ENCODE assay signal across 8 cellular contexts in genomic region chr1:206766251-206766856, GRCh38. TPM values are rescaled to one million over a fixed set of nuclear protein-coding genes. Genes with fewer than 3 reads are reported as not detected.
DNase-seq lines count a peak whose midpoint lies in the region; ATAC-seq and TF ChIP-seq lines count a peak whose summit lies in the region.

No MANE protein-coding gene starts in this region.

- peaks cover 35% of the 10 kb centered on the region for H3K27me3 Mint-ChIP-seq in osteocyte (ENCODE audit: unreplicated experiment)

- TF ChIP-seq CTCF in HFF-Myc (IDR thresholded peaks at IDR 0.05; ENCODE audit: low read depth, low read length, missing control alignments) (no peak), osteocyte (IDR thresholded peaks at IDR 0.05) (no peak)

- H3K9me3 Mint-ChIP-seq in osteocyte (ENCODE audit: unreplicated experiment) = no peaks in the 10 kb centered on the region

- peak; percentile 95 for DNase-seq in ELR (ENCODE audit: low read depth)
- DNase-seq in HFF-Myc (ENCODE audit: extremely low read depth, low read depth) = peak; percentile 20
- peak; percentile 91 for DNase-seq in NCI-H82 (lab: John Stamatoyannopoulos, UW)
- DNase-seq in activated T-cell treated with anti-CD3 and anti-CD28 coated beads, Interleukin-2, amount 50 U/mL, for 1 hour = peak; percentile 74
- peak; percentile 43 for DNase-seq in left cardiac atrium
- DNase-seq in stimulated activated CD4-positive, alpha-beta T cell treated with anti-CD3 and anti-CD28 coated beads, Interleukin-1b, Interleukin-23, amount 100 ng/mL, for 48 hours = peak; percentile 62
- no peak for DNase-seq in OCI-M2 (lab: John Stamatoyannopoulos, UW; ENCODE audit: unreplicated experiment)
- no peak for DNase-seq in osteocyte (ENCODE audit: extremely low spot score, unreplicated experiment)

- no peak overlapping the region for H3K4me3 ChIP-seq in HFF-Myc (replicated peaks; ENCODE audit: low read depth, low read length)

- intact Hi-C loops in left cardiac atrium (cut with DNase I) = no loop called here

- H3K4me3 Mint-ChIP-seq in osteocyte (ENCODE audit: unreplicated experiment) = no peak overlapping the region

- H3K27ac Mint-ChIP-seq in osteocyte (ENCODE audit: unreplicated experiment) = no peak overlapping the region

- no peaks in the 10 kb centered on the region for H3K4me1 Mint-ChIP-seq in osteocyte (ENCODE audit: unreplicated experiment)

- no peaks in the 10 kb centered on the region for H3K36me3 Mint-ChIP-seq in osteocyte (ENCODE audit: unreplicated experiment)

- ATAC-seq in left cardiac atrium = peak; percentile 67 to 79

RNA-seq across cellular contexts. Expression of gene IL19, which starts 4.2 kb away (rescaled TPM):
- not detected for total RNA-seq in left cardiac atrium
- total RNA-seq in osteocyte = not detected in 2 replicates

RNA-seq across cellular contexts. Expression of gene IL10, which starts 5.9 kb away (rescaled TPM):
- 1 to 10 TPM; 1.9 to 5.1 TPM for total RNA-seq in left cardiac atrium
- not detected in 2 replicates for total RNA-seq in osteocyte

Comparison
In these comparisons a context has a peak if more than half of its experiments do, and no peak if none do; other contexts are left out.
1. DNase-seq: peak in ELR (single experiment), HFF-Myc (single experiment), NCI-H82 (single experiment), activated T-cell treated with anti-CD3 and anti-CD28 coated beads, Interleukin-2, amount 50 U/mL, for 1 hour (single experiment), left cardiac atrium (single experiment) and stimulated activated CD4-positive, alpha-beta T cell treated with anti-CD3 and anti-CD28 coated beads, Interleukin-1b, Interleukin-23, amount 100 ng/mL, for 48 hours (single experiment); none in OCI-M2 (single experiment) and osteocyte (single experiment).